In the genomic region with DNA sequence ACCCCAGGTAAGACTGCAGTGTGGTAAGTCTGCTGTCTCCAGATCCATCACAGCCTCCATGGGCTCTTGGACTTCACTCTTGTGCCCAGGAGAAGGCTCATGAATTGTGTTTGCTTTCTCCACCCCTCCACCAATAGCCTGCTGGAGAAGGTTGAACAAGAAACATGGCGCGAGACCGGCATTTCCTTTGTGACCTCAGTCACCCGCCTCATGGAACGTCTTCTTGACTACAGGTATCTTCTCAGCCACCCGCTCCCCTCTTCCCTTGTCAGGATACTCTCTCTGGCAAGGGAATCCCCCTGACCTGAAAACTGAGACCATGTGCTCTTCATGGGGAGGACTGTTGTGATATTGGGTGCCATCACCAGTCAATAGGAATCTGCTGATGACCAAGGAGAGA, we compare ENCODE assay signal across 26 cellular contexts. TPM values are rescaled to one million over a fixed set of nuclear protein-coding genes. Genes with fewer than 3 reads are reported as not detected.
DNase-seq lines count a peak whose midpoint lies in the region; ATAC-seq and TF ChIP-seq lines count a peak whose summit lies in the region.
"Had no signal": no experiment of that assay in that cellular context is flagged by ENCODE, and none has a peak within 500 bp of the region (broad histone marks: within the 10 kb centered on the region; RNA-seq: fewer than 3 reads in every experiment).

No MANE protein-coding gene starts in this region.

- H3K4me1 Mint-ChIP-seq in endodermal cell: peaks cover 9% of the 10 kb centered on the region
- H3K4me1 Mint-ChIP-seq: CD14-positive monocyte; CD4-positive, alpha-beta memory T cell; CD4-positive, CD25-positive, alpha-beta regulatory T cell; CD8-positive, alpha-beta memory T cell had no signal

- intact Hi-C loops in vagina (cut with DNase I): no loop called here

- H3K4me1 ChIP-seq in endodermal cell (ENCODE audit: control insufficient read depth, insufficient read depth, low read length): no peaks in the 10 kb centered on the region
- no peaks in the 10 kb centered on the region for H3K4me1 ChIP-seq in vagina
- H3K4me1 ChIP-seq: BE2C, BLaER1 had no signal

- ATAC-seq in esophagus mucosa: no peak
- ATAC-seq: GM12878 had no signal

- H3K9me3 ChIP-seq in endodermal cell (ENCODE audit: control insufficient read depth, low read length): no peaks in the 10 kb centered on the region
- no peaks in the 10 kb centered on the region for H3K9me3 ChIP-seq in vagina
- H3K9me3 ChIP-seq: BE2C, BLaER1 had no signal

- no peak overlapping the region for H3K9ac ChIP-seq in endodermal cell (ENCODE audit: extremely low read depth, low read length, poor library complexity, severe bottlenecking)
- H3K9ac ChIP-seq: BLaER1 had no signal

- no peak for TF ChIP-seq CTCF in endodermal cell (conservative IDR thresholded peaks at IDR 0.05)
- no peak for TF ChIP-seq CTCF in vagina (IDR thresholded peaks at IDR 0.05)

- no peak for TF ChIP-seq POLR2A in vagina (IDR thresholded peaks at IDR 0.05)

- no peaks in the 10 kb centered on the region for H3K9me3 Mint-ChIP-seq in endodermal cell
- H3K9me3 Mint-ChIP-seq: CD4-positive, alpha-beta memory T cell; CD4-positive, CD25-positive, alpha-beta regulatory T cell; CD8-positive, alpha-beta memory T cell had no signal

- WGBS in endodermal cell (ENCODE audit: insufficient coverage in 1 of 2, insufficient read length in 1 of 2), 2 experiments: 93 to 97% methylated on average over 5 to 6 of the region's 6 CpGs

- no peak overlapping the region for H3K27ac ChIP-seq in endodermal cell (ENCODE audit: low read depth, low read length)
- no peak overlapping the region for H3K27ac ChIP-seq in vagina
- H3K27ac ChIP-seq: BLaER1 had no signal

- H3K36me3 Mint-ChIP-seq in endodermal cell (ENCODE audit: low read depth): peaks cover 6% of the 10 kb centered on the region
- H3K36me3 Mint-ChIP-seq: CD14-positive monocyte; CD4-positive, alpha-beta memory T cell; CD4-positive, CD25-positive, alpha-beta regulatory T cell had no signal

- H3K27me3 ChIP-seq in endodermal cell (ENCODE audit: control insufficient read depth, insufficient read depth, low read length, poor library complexity, severe bottlenecking) (no peaks in the 10 kb centered on the region), vagina (no peaks in the 10 kb centered on the region)
- H3K27me3 ChIP-seq: BE2C, BLaER1 had no signal

- no peak overlapping the region for H3K4me3 Mint-ChIP-seq in endodermal cell
- H3K4me3 Mint-ChIP-seq: CD14-positive monocyte; CD4-positive, alpha-beta memory T cell; CD4-positive, CD25-positive, alpha-beta regulatory T cell; CD8-positive, alpha-beta memory T cell had no signal

- H3K27me3 Mint-ChIP-seq in endodermal cell (ENCODE audit: insufficient read depth): no peaks in the 10 kb centered on the region
- H3K27me3 Mint-ChIP-seq: CD4-positive, alpha-beta memory T cell had no signal

- DNase-seq in activated effector memory CD4-positive, alpha-beta T cell treated with anti-CD3 and anti-CD28 coated beads, Interleukin-2, amount 50 U/mL, for 16 hours: peak; percentile 51
- no peak for DNase-seq in activated effector memory CD4-positive, alpha-beta T cell treated with Interleukin-2 at 50 U/mL for 16 hours
- DNase-seq in endodermal cell (peak; percentile 10), islet precursor cell (peak; percentile 12), vagina (ENCODE audit: extremely low spot score in 2 of 2) (peak; percentile 40 to 72), HCEC 1CT (no peak), NCI-H2081 treated with DMSO at 0.1 percent for 48 hours (lab: John Stamatoyannopoulos, UW) (no peak)
- DNase-seq: 8988T; ACHN; BE2C; C1 segment of cervical spinal cord; CD4-positive, alpha-beta memory T cell; CD4-positive, CD25-positive, alpha-beta regulatory T cell; CD8-positive, alpha-beta memory T cell; COR-L47; DMS 273 treated with DMSO at 0.1 percent for 48 hours; DMS153; DMS53; DMS79; DND-41; EL; GDM1 had no signal

- H3K4me3 ChIP-seq in endodermal cell (ENCODE audit: low read length) (no peak overlapping the region), vagina (no peak overlapping the region)
- H3K4me3 ChIP-seq: BLaER1, GM12878 had no signal

- H3K27ac Mint-ChIP-seq in endodermal cell: no peak overlapping the region
- H3K27ac Mint-ChIP-seq: CD4-positive, alpha-beta memory T cell had no signal

- H3K36me3 ChIP-seq in endodermal cell (ENCODE audit: control insufficient read depth, insufficient read depth, low read length) (peaks cover 4% of the 10 kb centered on the region), vagina (no peaks in the 10 kb centered on the region)
- H3K36me3 ChIP-seq: BE2C, BLaER1 had no signal

RNA-seq across cellular contexts. Expression of a gene that starts 52.1 kb away (rescaled TPM):
- total RNA-seq in endodermal cell (100 to 1,000 TPM; 153 to 225 TPM), vagina (42.2 TPM), esophagus mucosa (80.6 TPM)
- polyA plus RNA-seq in endodermal cell (2013, experiment 1 of 2): 176 TPM
- polyA plus RNA-seq in endodermal cell (2013, experiment 2 of 2): 180 TPM

RNA-seq across cellular contexts. Expression of a gene that starts 58.1 kb away (rescaled TPM):
- 10 to 100 TPM; 49.5 to 58.2 TPM for total RNA-seq in endodermal cell
- polyA plus RNA-seq in endodermal cell (2013, experiment 1 of 2): 38.9 TPM
- polyA plus RNA-seq in endodermal cell (2013, experiment 2 of 2): 34.4 TPM
- 20.6 TPM for total RNA-seq in vagina
- 25.1 TPM for total RNA-seq in esophagus mucosa

Comparison
In these comparisons a context has a peak if more than half of its experiments do, and no peak if none do; other contexts are left out.
1. DNase-seq: peak in activated effector memory CD4-positive, alpha-beta T cell treated with anti-CD3 and anti-CD28 coated beads, Interleukin-2, amount 50 U/mL, for 16 hours (single experiment), endodermal cell (single experiment), islet precursor cell (single experiment) and vagina (2 of 2); none in activated effector memory CD4-positive, alpha-beta T cell treated with Interleukin-2 at 50 U/mL for 16 hours (single experiment), HCEC 1CT (single experiment) and NCI-H2081 treated with DMSO at 0.1 percent for 48 hours (single experiment).